ENCODE assay signal across 23 cellular contexts in genomic region chr5:116354699-116355098, GRCh38.
"Had no signal": no experiment of that assay in that cellular context is flagged by ENCODE, and none has a peak within 500 bp of the region (broad histone marks: within the 10 kb centered on the region; RNA-seq: fewer than 3 reads in every experiment).

No MANE protein-coding gene starts in this region.

- H3K27ac ChIP-seq: epithelial cell of prostate, esophagus squamous epithelium, gastrocnemius medialis, heart right ventricle, left lung, lower lobe of right lung had no signal

- H3K27me3 ChIP-seq: esophagus squamous epithelium, gastrocnemius medialis, heart right ventricle, left lung had no signal

- DNase-seq: cortex of kidney; effector CD8-positive, alpha-beta T cell; effector memory CD8-positive, alpha-beta T cell; endodermal cell; erythroblast; esophagus squamous epithelium; foreskin fibroblast; foreskin melanocyte; gastrocnemius medialis; glutamatergic neuron; head of caudate nucleus; heart right ventricle; hippocampal formation; left cardiac atrium; left lung; left ventricle myocardium superior; lower lobe of right lung; mesenchymal stem cell; mucosa of descending colon; naive B cell; naive thymus-derived CD8-positive, alpha-beta T cell had no signal

- ATAC-seq: effector memory CD8-positive, alpha-beta T cell; esophagus mucosa; gastrocnemius medialis; heart right ventricle; left cardiac atrium; left lung; left ventricle myocardium superior; lower lobe of right lung; mucosa of descending colon; naive thymus-derived CD8-positive, alpha-beta T cell had no signal

- H3K36me3 ChIP-seq: lower lobe of right lung had no signal

- H3K9me3 ChIP-seq: esophagus squamous epithelium, gastrocnemius medialis, lower lobe of right lung had no signal

- H3K4me3 ChIP-seq: esophagus squamous epithelium, gastrocnemius medialis, heart right ventricle, left lung, lower lobe of right lung, mucosa of descending colon had no signal
